In the genomic region with DNA sequence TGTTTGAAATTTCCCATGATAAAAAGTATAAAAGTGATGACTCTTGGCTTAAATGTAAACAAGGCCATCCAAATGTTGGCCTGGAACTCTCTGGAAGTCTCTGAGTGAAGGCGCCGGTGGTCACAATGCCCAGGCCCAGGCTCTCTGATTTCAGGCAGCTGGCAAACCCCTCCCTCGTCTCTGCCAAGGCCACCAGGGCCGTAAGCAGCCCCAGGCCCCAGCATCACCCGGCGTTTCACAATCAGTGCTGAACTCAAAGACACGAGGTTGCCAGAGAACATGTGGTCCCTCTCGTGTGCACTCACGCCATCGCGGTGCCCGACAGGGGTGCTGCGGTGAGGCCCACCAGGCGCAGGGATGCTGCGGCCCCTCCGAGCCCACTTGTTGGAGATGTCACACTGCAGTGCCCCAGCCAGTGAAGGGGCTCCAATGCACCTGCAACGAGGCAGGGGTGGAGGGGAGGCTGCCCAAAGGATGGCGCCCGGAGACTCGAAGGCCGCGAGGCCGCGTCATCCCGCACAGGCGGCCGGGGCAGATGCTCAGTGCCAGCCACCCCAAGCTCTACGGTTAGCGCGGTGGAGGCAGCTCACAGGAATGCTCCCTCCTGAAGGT, we compare ENCODE assay signal across 12 cellular contexts. TPM values are rescaled to one million over a fixed set of nuclear protein-coding genes. Genes with fewer than 3 reads are reported as not detected.
DNase-seq lines count a peak whose midpoint lies in the region; ATAC-seq and TF ChIP-seq lines count a peak whose summit lies in the region.
"Had no signal": no experiment of that assay in that cellular context is flagged by ENCODE, and none has a peak within 500 bp of the region (broad histone marks: within the 10 kb centered on the region; RNA-seq: fewer than 3 reads in every experiment).

No MANE protein-coding gene starts in this region.

- H3K14ac ChIP-seq in H9 (ENCODE audit: insufficient read depth, low read length): no peak overlapping the region; the same call in 1 of the 2 replicates

- H3K9me3 ChIP-seq in H9 (ENCODE audit: control insufficient read depth, low read depth, low read length) (no peaks in the 10 kb centered on the region), WERI-Rb-1 (ENCODE audit: severe bottlenecking) (no peaks in the 10 kb centered on the region), spleen (no peaks in the 10 kb centered on the region), GM23248 (ENCODE audit: low read depth) (no peaks in the 10 kb centered on the region)
- H3K9me3 ChIP-seq: ascending aorta had no signal

- H2BK120ac ChIP-seq in H9 (ENCODE audit: low read depth, low read length, poor library complexity, severe bottlenecking): no peak overlapping the region

- peak overlapping the region in 1 of 3 experiments; percentile 95; a peak in 1 of 7 replicates for H3K27ac Mint-ChIP-seq in H9
- H3K27ac Mint-ChIP-seq: activated CD4-positive, alpha-beta T cell treated with anti-CD3 and anti-CD28 coated beads, Interleukin-2, amount 10 ng/mL, durations not matched to agents 7 days and 5 days had no signal

- no peak overlapping the region for H3K4me2 ChIP-seq in H9 (ENCODE audit: insufficient read depth, insufficient read length, low read length)
- no peak overlapping the region for H3K4me2 ChIP-seq in GM23248 (ENCODE audit: unreplicated experiment)

- peak; percentile 20 for DNase-seq in H9
- peak; percentile 9 for DNase-seq in WERI-Rb-1
- DNase-seq in left lobe of liver (ENCODE audit: low spot score): peak; percentile 39
- peak; percentile 80 for DNase-seq in spleen
- no peak for DNase-seq in COLO668 (lab: John Stamatoyannopoulos, UW; ENCODE audit: unreplicated experiment)
- no peak for DNase-seq in GM23248
- DNase-seq: activated CD4-positive, alpha-beta T cell treated with anti-CD3 and anti-CD28 coated beads, Interleukin-2, amount 10 ng/mL, durations not matched to agents 7 days and 5 days; H7; NCI-H187; T1000 had no signal

- in situ Hi-C loops in GM23248 (cut with MboI): no loop called here

- no peak overlapping the region for H4K91ac ChIP-seq in H9 (ENCODE audit: insufficient read length, low read depth, low read length)

- peaks cover 12% of the 10 kb centered on the region for H3K4me1 ChIP-seq in H9 (ENCODE audit: insufficient read depth, low read length)
- H3K4me1 ChIP-seq in spleen: peaks cover 38 to 97% (median 74%) of the 10 kb centered on the region in 6 donors
- H3K4me1 ChIP-seq in GM23248 (ENCODE audit: insufficient read depth): peaks cover 11% of the 10 kb centered on the region

- H3K4ac ChIP-seq in H9 (ENCODE audit: low read depth, low read length): no peak overlapping the region

- no peaks in the 10 kb centered on the region for H3K27me3 Mint-ChIP-seq in H9 (ENCODE audit: low read depth)
- H3K27me3 Mint-ChIP-seq: activated CD4-positive, alpha-beta T cell treated with anti-CD3 and anti-CD28 coated beads, Interleukin-2, amount 10 ng/mL, durations not matched to agents 7 days and 5 days had no signal

- H3K9me3 Mint-ChIP-seq in H9: no peaks in the 10 kb centered on the region; a peak in 1 of 5 replicates
- H3K9me3 Mint-ChIP-seq: activated CD4-positive, alpha-beta T cell treated with anti-CD3 and anti-CD28 coated beads, Interleukin-2, amount 10 ng/mL, durations not matched to agents 7 days and 5 days had no signal

- H2BK5ac ChIP-seq in H9 (ENCODE audit: insufficient read length, low read length): no peak overlapping the region

- no peak overlapping the region for H2BK20ac ChIP-seq in H9 (ENCODE audit: low read depth, low read length, poor library complexity, severe bottlenecking)

- H3K27ac ChIP-seq in H9 (ENCODE audit: insufficient read length, low read depth, low read length) (no peak overlapping the region), WERI-Rb-1 (peak overlapping the region; percentile 41), spleen (peak overlapping the region in 2 of 8 donors; percentile 95 to 96), GM23248 (no peak overlapping the region)
- H3K27ac ChIP-seq: ascending aorta had no signal

- H2AFZ ChIP-seq in H9 (ENCODE audit: low read length) (no peak overlapping the region), GM23248 (no peak overlapping the region)

- no peak overlapping the region for H2AK5ac ChIP-seq in H9 (ENCODE audit: insufficient read length, low read length)

- H3K4me3 ChIP-seq in WERI-Rb-1 (ENCODE audit: low read depth, low read length) (no peak overlapping the region), spleen (no peak overlapping the region), GM23248 (no peak overlapping the region)
- H3K4me3 ChIP-seq: ascending aorta had no signal

- H4K20me1 ChIP-seq in H9 (ENCODE audit: control insufficient read depth, insufficient read depth, insufficient read length) (peaks cover 6% of the 10 kb centered on the region), GM23248 (ENCODE audit: insufficient read depth) (peaks cover 7% of the 10 kb centered on the region)

- no peak for TF ChIP-seq POLR2A in spleen (IDR thresholded peaks at IDR 0.05)

- H2BK12ac ChIP-seq in H9 (ENCODE audit: insufficient read length, low read depth, low read length): no peak overlapping the region

- no peaks in the 10 kb centered on the region for H3K23me2 ChIP-seq in H9 (ENCODE audit: insufficient read length, low read depth, low read length, poor library complexity, severe bottlenecking)

- ATAC-seq in left lobe of liver (no peak), GM19455 (IDR thresholded peaks at IDR 0.05; ENCODE audit: unreplicated experiment) (no peak)

- H4K8ac ChIP-seq in H9 (replicated peaks; ENCODE audit: insufficient read length, low read depth, low read length): no peak overlapping the region

- no peak overlapping the region for H2BK15ac ChIP-seq in H9 (ENCODE audit: low read depth, low read length)

- no peak overlapping the region for H3K4me3 Mint-ChIP-seq in H9
- H3K4me3 Mint-ChIP-seq: activated CD4-positive, alpha-beta T cell treated with anti-CD3 and anti-CD28 coated beads, Interleukin-2, amount 10 ng/mL, durations not matched to agents 7 days and 5 days had no signal

- H4K5ac ChIP-seq in H9 (ENCODE audit: insufficient read length, low read depth, low read length): no peak overlapping the region

- H3K9me2 ChIP-seq in GM23248 (ENCODE audit: insufficient read depth): no peaks in the 10 kb centered on the region

- peaks cover 77% of the 10 kb centered on the region; the same call in 1 of the 2 replicates for H3K79me2 ChIP-seq in H9 (ENCODE audit: insufficient read depth, low read length)
- peaks cover 97% of the 10 kb centered on the region for H3K79me2 ChIP-seq in GM23248 (ENCODE audit: insufficient read depth)

- no peak overlapping the region for H3K18ac ChIP-seq in H9 (ENCODE audit: insufficient read length, low read depth, low read length)

- H3K9ac ChIP-seq in H9 (ENCODE audit: extremely low read depth, insufficient read length, low read length) (no peak overlapping the region), GM23248 (no peak overlapping the region)

- H3K79me1 ChIP-seq in H9 (ENCODE audit: insufficient read depth, low read depth, low read length, poor library complexity, severe bottlenecking): peaks cover 10% of the 10 kb centered on the region

- H3K56ac ChIP-seq in H9 (ENCODE audit: insufficient read length, low read depth, low read length): no peak overlapping the region

- peaks cover 31 to 62% (median 51%) of the 10 kb centered on the region in 3 experiments for H3K36me3 Mint-ChIP-seq in H9 (ENCODE audit: insufficient read depth in 1 of 3, low read depth in 3 of 3)

- WGBS in H9 (ENCODE audit: extremely low coverage, insufficient read length, low lambda C conversion rate): no CpG with 5 or more reads among the region's 30 CpGs
- 88 to 94% (median 93%) methylated on average over 21 to 30 of the region's 30 CpGs for WGBS in spleen, 5 donors
- WGBS in GM23248 (ENCODE audit: low coverage in 1 of 2, low lambda C conversion rate in 2 of 2, missing lambda C conversion rate in 2 of 2), 2 experiments: 73 to 75% methylated on average over 29 to 30 of the region's 30 CpGs

- H3K36me3 ChIP-seq in WERI-Rb-1: peaks cover 45% of the 10 kb centered on the region
- H3K36me3 ChIP-seq in spleen: peaks cover 0 to 77% (median 44%) of the 10 kb centered on the region in 6 donors
- H3K36me3 ChIP-seq in GM23248 (ENCODE audit: low read depth): 0 out of 2 replicates have a peak, but pooled peaks cover 3% of the 10 kb centered on the region

- H3K4me1 Mint-ChIP-seq in H9: peaks cover 63 to 68% of the 10 kb centered on the region in 2 experiments

- intact Hi-C loops in spleen (cut with DNase I; ENCODE audit: low total_unique reads): no loop called here

- H3K23ac ChIP-seq in H9 (ENCODE audit: insufficient read length, low read depth, low read length): no peak overlapping the region

- H3T11ph ChIP-seq in H9 (ENCODE audit: low read length): no peak overlapping the region

- no peaks in the 10 kb centered on the region for H3F3A ChIP-seq in GM23248 (ENCODE audit: insufficient read depth)

- H3K27me3 ChIP-seq in H9 (ENCODE audit: insufficient read depth, low read length) (no peaks in the 10 kb centered on the region), WERI-Rb-1 (ENCODE audit: insufficient read depth, low read depth, severe bottlenecking) (no peaks in the 10 kb centered on the region), spleen (replicated peaks in 1 of 7) (no peaks in the 10 kb centered on the region), GM23248 (replicated peaks; ENCODE audit: insufficient read depth) (no peaks in the 10 kb centered on the region)
- H3K27me3 ChIP-seq: ascending aorta had no signal

- TF ChIP-seq CTCF in H9 (conservative IDR thresholded peaks at IDR 0.05) (no peak), WERI-Rb-1 (IDR thresholded peaks at IDR 0.05; ENCODE audit: low read depth, low read length) (no peak), spleen (IDR thresholded peaks at IDR 0.05 in 8 of 11, conservative IDR thresholded peaks at IDR 0.05 in 3 of 11) (no peak)

RNA-seq across cellular contexts. Expression of a gene that starts 15.0 kb away (rescaled TPM):
- total RNA-seq in H9 (2021) (222 and 231 TPM in 2 replicates), left lobe of liver (8.9 TPM), spleen (100 to 1,000 TPM; 126 to 322 (median 223) TPM)
- polyA plus RNA-seq in spleen (100 to 1,000 TPM in 1 of 3 donors, 10 to 100 TPM in 2; 52.2 to 123 (median 94.8) TPM), GM23248 (2016; fragmentation: Nextera tagmentation; extraction: Ambion mirVana) (19.2 and 22.2 TPM in 2 replicates)
- 31.6 and 48.4 TPM in 2 replicates for total RNA-seq in GM23248 (2014; rRNA removed; shearing (Covaris generic))

Comparison
In these comparisons a context has a peak if more than half of its experiments do, and no peak if none do; other contexts are left out.
1. DNase-seq: peak in H9 (single experiment), WERI-Rb-1 (single experiment), left lobe of liver (single experiment) and spleen (single experiment); none in COLO668 (single experiment) and GM23248 (single experiment).